ENCODE assay signal across 2 cellular contexts in genomic region chr17:66432996-66433556, GRCh38.
TF ChIP-seq lines count a peak whose summit lies in the region.

No MANE protein-coding gene starts in this region.

TF ChIP-seq in GM23338, 12 proteins besides CTCF, POLR2A, EP300 and RAD21 (continued from another document):
- TF ChIP-seq ZNF462 (CRISPR knock-in tag; IDR thresholded peaks at IDR 0.05): no peak
- no peak for TF ChIP-seq REST (IDR thresholded peaks at IDR 0.05; ENCODE audit: unreplicated experiment)
- TF ChIP-seq POLR2AphosphoS5 (IDR thresholded peaks at IDR 0.05; ENCODE audit: low read depth): no peak
- no peak for TF ChIP-seq JUNB (IDR thresholded peaks at IDR 0.05; ENCODE audit: unreplicated experiment)
- TF ChIP-seq NANOG (IDR thresholded peaks at IDR 0.05; ENCODE audit: borderline replicate concordance): no peak
- TF ChIP-seq STAT1 (IDR thresholded peaks at IDR 0.05; ENCODE audit: unreplicated experiment): no peak
- no peak for TF ChIP-seq ZNF331 (CRISPR knock-in tag; IDR thresholded peaks at IDR 0.05; ENCODE audit: low read depth)

TF ChIP-seq in SK-N-SH treated with all-trans-retinoic acid at 6 μM for 48 hours, 23 proteins besides CTCF, POLR2A, EP300 and RAD21 (continued from another document):
- TF ChIP-seq PATZ1 (CRISPR knock-in tag; IDR thresholded peaks at IDR 0.05; ENCODE audit: borderline replicate concordance): no peak
- TF ChIP-seq BACH2 (CRISPR knock-in tag; IDR thresholded peaks at IDR 0.05; ENCODE audit: borderline replicate concordance): no peak
- 0 out of 2 replicates have a peak, but pooled peaks have one; percentile 9 for TF ChIP-seq ZNF8 (CRISPR knock-in tag; IDR thresholded peaks at IDR 0.05)
- no peak for TF ChIP-seq CREB5 (CRISPR knock-in tag; IDR thresholded peaks at IDR 0.05; ENCODE audit: low read depth)
- no peak for TF ChIP-seq ZNF565 (CRISPR knock-in tag; conservative IDR thresholded peaks at IDR 0.05; ENCODE audit: low read depth)
- peak; percentile 66; the same call in 1 of the 2 replicates for TF ChIP-seq CSDC2 (CRISPR knock-in tag; IDR thresholded peaks at IDR 0.05)
